Comparison of ENCODE assay signal across 16 cellular contexts in the genomic region with DNA sequence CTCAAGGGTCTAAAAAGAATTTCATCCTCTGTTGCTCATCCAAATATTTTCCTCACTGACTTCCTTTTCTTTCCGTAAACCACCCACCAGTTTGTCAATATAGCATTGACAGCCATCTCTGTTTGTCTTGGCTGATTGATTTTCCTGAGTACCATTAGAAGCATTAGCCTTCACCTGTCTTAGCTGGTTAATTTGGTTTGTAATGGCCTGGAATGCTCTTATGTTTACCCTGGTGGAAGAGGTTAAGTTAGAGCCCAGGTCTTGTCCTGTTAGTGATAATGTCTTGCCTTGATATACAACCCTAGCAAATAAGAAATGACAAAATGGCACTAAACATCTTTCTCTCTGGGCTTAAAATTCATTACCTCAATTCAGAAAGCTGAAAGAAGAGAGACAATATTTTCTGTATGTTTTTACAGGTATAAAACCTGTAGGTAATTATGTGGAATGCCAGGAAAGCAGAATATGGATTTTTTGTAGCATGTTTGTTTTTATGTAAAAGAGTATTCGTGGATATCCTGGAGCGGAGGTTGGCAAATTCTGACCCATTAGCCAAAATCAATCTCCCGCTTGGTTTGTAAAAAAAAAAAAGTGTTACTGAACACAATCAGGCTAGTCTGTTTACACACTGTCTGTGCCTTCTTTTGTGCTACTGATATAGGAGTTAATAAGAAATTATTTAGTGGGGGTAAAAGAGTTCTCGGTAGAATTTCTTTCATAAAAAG.
A peak's percentile ranks its signal among the peaks of the same experiment; 100 is the strongest.
DNase-seq lines count a peak whose midpoint lies in the region; TF ChIP-seq lines count a peak whose summit lies in the region.
"Had no signal": no experiment of that assay in that cellular context is flagged by ENCODE, and none has a peak within 500 bp of the region (broad histone marks: within the 10 kb centered on the region; RNA-seq: fewer than 3 reads in every experiment).

No MANE protein-coding gene starts in this region.

- H3K4me1 Mint-ChIP-seq in progenitor cell of endocrine pancreas (ENCODE audit: low read depth), result peaks cover 29% of the 10 kb centered on the region

- peak; percentile 17 for DNase-seq in NCI-H510A treated with DMSO at 0.1 percent for 48 hours (lab: John Stamatoyannopoulos, UW)
- DNase-seq in NCI-H510A (lab: John Stamatoyannopoulos, UW), result no peak
- DNase-seq in NCI-H146 (lab: John Stamatoyannopoulos, UW), result peak; percentile 84
- peak; percentile 26 for DNase-seq in NCI-H774 (lab: John Stamatoyannopoulos, UW)
- DNase-seq in progenitor cell of endocrine pancreas (ENCODE audit: low spot score, unreplicated experiment), result no peak
- DNase-seq in activated CD4-positive, alpha-beta T cell treated with anti-CD3 and anti-CD28 coated beads for 1 hour, result no peak
- DNase-seq in right atrium auricular region (ENCODE audit: low spot score), result no peak
- DNase-seq: C1 segment of cervical spinal cord, Kasumi-1, NCI-H1436 treated with DMSO at 0.1 percent for 48 hours, NCI-H2171, NCI-H524, PC-9, SJCRH30 had no signal

- no peaks in the 10 kb centered on the region for H3K9me3 ChIP-seq in right atrium auricular region
- H3K9me3 ChIP-seq: HAP-1, SJCRH30 had no signal

- H3K4me1 ChIP-seq in right atrium auricular region, result no peaks in the 10 kb centered on the region
- H3K4me1 ChIP-seq: HAP-1, SJCRH30 had no signal

- H3K36me3 Mint-ChIP-seq in progenitor cell of endocrine pancreas (ENCODE audit: insufficient read depth), result no peaks in the 10 kb centered on the region
- H3K36me3 Mint-ChIP-seq: IgD-negative memory B cell had no signal

- no peak overlapping the region for H3K27ac ChIP-seq in right atrium auricular region
- H3K27ac ChIP-seq: PC-9, SJCRH30 had no signal

- H3K27ac Mint-ChIP-seq in progenitor cell of endocrine pancreas, result peak overlapping the region; percentile 65
- H3K27ac Mint-ChIP-seq: IgD-negative memory B cell had no signal

- H3K4me3 Mint-ChIP-seq in progenitor cell of endocrine pancreas (ENCODE audit: low read depth), result peak overlapping the region; percentile 57
- H3K4me3 Mint-ChIP-seq: IgD-negative memory B cell had no signal

- no peaks in the 10 kb centered on the region for H3K9me3 Mint-ChIP-seq in progenitor cell of endocrine pancreas (ENCODE audit: low read depth)
- H3K9me3 Mint-ChIP-seq: IgD-negative memory B cell had no signal

- TF ChIP-seq CTCF in progenitor cell of endocrine pancreas (IDR thresholded peaks at IDR 0.05; ENCODE audit: unreplicated experiment) (no peak), right atrium auricular region (IDR thresholded peaks at IDR 0.05) (no peak)

- H3K36me3 ChIP-seq in right atrium auricular region, result no peaks in the 10 kb centered on the region
- H3K36me3 ChIP-seq: HAP-1, SJCRH30 had no signal

- no peak overlapping the region for H3K4me3 ChIP-seq in right atrium auricular region
- H3K4me3 ChIP-seq: HAP-1, PC-9, SJCRH30 had no signal

- H3K27me3 ChIP-seq in right atrium auricular region, result no peaks in the 10 kb centered on the region
- H3K27me3 ChIP-seq: SJCRH30 had no signal

- no peaks in the 10 kb centered on the region for H3K27me3 Mint-ChIP-seq in progenitor cell of endocrine pancreas
- H3K27me3 Mint-ChIP-seq: IgD-negative memory B cell had no signal

Comparison
In these comparisons a context has a peak if more than half of its experiments do, and no peak if none do; other contexts are left out.
1. DNase-seq: peak in NCI-H510A treated with DMSO at 0.1 percent for 48 hours (single experiment), NCI-H146 (single experiment) and NCI-H774 (single experiment); none in NCI-H510A (single experiment), progenitor cell of endocrine pancreas (single experiment), activated CD4-positive, alpha-beta T cell treated with anti-CD3 and anti-CD28 coated beads for 1 hour (single experiment) and right atrium auricular region (single experiment).